In the genomic region with DNA sequence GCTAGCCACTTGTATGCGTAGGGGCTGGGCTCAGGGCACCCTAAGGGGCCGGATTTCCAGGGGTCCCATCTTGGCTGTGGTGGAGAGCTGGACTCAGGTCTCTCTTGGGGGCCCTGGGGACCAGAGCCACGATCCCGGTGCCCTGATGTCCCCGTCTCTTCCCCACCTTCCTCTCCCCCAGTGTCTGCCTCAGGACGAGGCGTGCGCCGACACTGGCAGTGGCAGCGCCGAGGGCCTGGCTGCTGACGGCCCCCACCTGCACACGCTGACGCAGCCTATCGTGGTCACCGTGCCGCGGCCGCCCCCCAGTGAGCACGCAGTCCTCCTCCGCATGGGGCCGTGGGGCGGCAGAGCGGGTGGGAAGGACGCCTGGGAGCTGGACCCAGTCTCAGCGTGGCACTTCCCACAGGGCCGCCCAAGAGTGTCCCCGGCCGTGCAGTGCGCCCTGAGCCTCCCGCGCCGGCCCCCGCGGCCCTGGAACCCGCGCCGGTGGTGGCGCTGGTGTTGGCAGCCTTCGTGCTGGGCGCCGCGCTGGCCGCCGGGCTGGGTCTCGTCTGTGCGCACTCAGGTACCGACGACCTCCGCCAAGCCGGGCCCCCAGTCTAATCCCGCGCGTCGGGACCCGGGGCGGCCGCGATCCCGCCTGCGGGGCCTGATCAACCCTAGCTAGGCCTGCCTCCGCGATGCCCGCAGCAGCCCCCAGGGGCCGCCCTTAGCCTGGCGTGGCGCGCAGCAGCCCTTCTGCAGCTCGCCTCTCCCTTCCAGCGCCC, we compare ENCODE assay signal across 7 cellular contexts. TPM values are rescaled to one million over a fixed set of nuclear protein-coding genes. Genes with fewer than 3 reads are reported as not detected.
DNase-seq lines count a peak whose midpoint lies in the region; ATAC-seq and TF ChIP-seq lines count a peak whose summit lies in the region.

No MANE protein-coding gene starts in this region.

- H3K36me3 ChIP-seq in esophagus (ENCODE audit: control insufficient read depth in 2 of 2, insufficient read depth in 2 of 2, low read length in 1 of 2) = peaks cover 0 to 15% of the 10 kb centered on the region in 2 donors
- peaks cover 13% of the 10 kb centered on the region for H3K36me3 ChIP-seq in neuron (ENCODE audit: insufficient read depth, low read length)

- H3K4me3 Mint-ChIP-seq in activated T-cell treated with anti-CD3 and anti-CD28 coated beads, Interleukin-2, amount 50 U/mL, for 72 hours = peak overlapping the region; percentile 79 to 84

- peaks cover 1 to 9% of the 10 kb centered on the region in 2 donors for H3K36me3 Mint-ChIP-seq in activated T-cell treated with anti-CD3 and anti-CD28 coated beads, Interleukin-2, amount 50 U/mL, for 72 hours (ENCODE audit: insufficient read depth in 2 of 2)

- no peak overlapping the region for H3K27ac Mint-ChIP-seq in activated T-cell treated with anti-CD3 and anti-CD28 coated beads, Interleukin-2, amount 50 U/mL, for 72 hours

- H3K9me3 Mint-ChIP-seq in activated T-cell treated with anti-CD3 and anti-CD28 coated beads, Interleukin-2, amount 50 U/mL, for 72 hours = no peaks in the 10 kb centered on the region

- H3K27me3 ChIP-seq in esophagus (ENCODE audit: control insufficient read depth in 1 of 2, insufficient read depth in 2 of 2, low read length in 2 of 2) = peaks cover 0 to 13% of the 10 kb centered on the region in 2 donors
- H3K27me3 ChIP-seq in neuron (ENCODE audit: insufficient read depth, low read length) = peaks cover 24% of the 10 kb centered on the region

- peak overlapping the region; percentile 9 for H2AFZ ChIP-seq in neuron (ENCODE audit: low read depth, low read length)

- TF ChIP-seq CTCF in GM13976 (IDR thresholded peaks at IDR 0.05; ENCODE audit: borderline replicate concordance, control extremely low read depth, extremely low read depth, insufficient read depth, missing control alignments) = peak; percentile 38

- peaks cover 31% of the 10 kb centered on the region for H3K4me1 Mint-ChIP-seq in activated T-cell treated with anti-CD3 and anti-CD28 coated beads, Interleukin-2, amount 50 U/mL, for 72 hours (ENCODE audit: low read depth)

- H3K4me3 ChIP-seq in esophagus (ENCODE audit: low read depth in 1 of 2, low read length in 2 of 2) = peak overlapping the region; percentile 17 to 24
- H3K4me3 ChIP-seq in neuron (ENCODE audit: low read length) = peak overlapping the region; percentile 10

- H3K27me3 Mint-ChIP-seq in activated T-cell treated with anti-CD3 and anti-CD28 coated beads, Interleukin-2, amount 50 U/mL, for 72 hours (ENCODE audit: low read depth) = peaks cover 28% of the 10 kb centered on the region

- H3K4me1 ChIP-seq in esophagus (ENCODE audit: control insufficient read depth in 2 of 2, insufficient read depth in 2 of 2, low read length in 1 of 2) (peaks cover 10 to 36% of the 10 kb centered on the region in 2 donors), neuron (ENCODE audit: insufficient read depth, low read length) (peaks cover 38% of the 10 kb centered on the region)

- in situ Hi-C loops in GM13976 (cut with MboI; ENCODE audit: low sequenced_read_pairs, unreplicated experiment) = no loop called here

- ATAC-seq in activated T-cell treated with anti-CD3 and anti-CD28 coated beads, Interleukin-2, amount 50 U/mL, for 72 hours (replicated peaks in 1 of 2) = peak; percentile 46 to 47
- no peak for ATAC-seq in GM19452 (IDR thresholded peaks at IDR 0.05; ENCODE audit: unreplicated experiment)

- DNase-seq in GM13976 (ENCODE audit: low spot score) (peak; percentile 75), NCI-H69 (lab: John Stamatoyannopoulos, UW) (peak; percentile 76), NCI-H2196 (lab: John Stamatoyannopoulos, UW; ENCODE audit: unreplicated experiment) (no peak)
- peak; percentile 83 for DNase-seq in activated T-cell treated with anti-CD3 and anti-CD28 coated beads, Interleukin-2, amount 50 U/mL, for 72 hours

- peaks cover 0 to 3% of the 10 kb centered on the region in 2 donors for H3K9me3 ChIP-seq in esophagus (ENCODE audit: control insufficient read depth in 2 of 2, insufficient read depth in 1 of 2, low read depth in 1 of 2, low read length in 1 of 2)
- H3K9me3 ChIP-seq in neuron (ENCODE audit: low read length) = no peaks in the 10 kb centered on the region

- H3K27ac ChIP-seq in esophagus (ENCODE audit: low read depth in 2 of 2, low read length in 1 of 2) = peak overlapping the region in 1 of 2 donors; percentile 49

- 1% methylated on average over 69 to 70 of the region's 70 CpGs for WGBS in esophagus, 2 donors

RNA-seq across cellular contexts. Expression of a gene that starts 2.7 kb away (rescaled TPM):
- 10 to 100 TPM; 23.7 to 25.5 TPM for total RNA-seq in activated T-cell treated with anti-CD3 and anti-CD28 coated beads, Interleukin-2, amount 50 U/mL, for 72 hours
- 10 to 100 TPM in 1 of 2 donors, 1 to 10 TPM in 1; 5.6 to 11.3 TPM for polyA plus RNA-seq in esophagus

RNA-seq across cellular contexts. Expression of a gene that starts 2.8 kb away (rescaled TPM):
- total RNA-seq in activated T-cell treated with anti-CD3 and anti-CD28 coated beads, Interleukin-2, amount 50 U/mL, for 72 hours = 1 to 10 TPM; 7.4 to 9.7 TPM
- polyA plus RNA-seq in esophagus = under 1 TPM in 1 of 2 donors, not detected in 1; 0.08 TPM

RNA-seq across cellular contexts. Expression of a gene that starts 8.5 kb away (rescaled TPM):
- under 1 TPM; 0.50 to 0.63 TPM for total RNA-seq in activated T-cell treated with anti-CD3 and anti-CD28 coated beads, Interleukin-2, amount 50 U/mL, for 72 hours
- polyA plus RNA-seq in esophagus = 1 to 10 TPM; 1.4 to 3.0 TPM

RNA-seq across cellular contexts. Expression of a gene that starts 13.8 kb away (rescaled TPM):
- 10 to 100 TPM; 40.2 to 40.3 TPM for total RNA-seq in activated T-cell treated with anti-CD3 and anti-CD28 coated beads, Interleukin-2, amount 50 U/mL, for 72 hours
- 10 to 100 TPM; 12.8 to 35.1 TPM for polyA plus RNA-seq in esophagus

RNA-seq across cellular contexts. Expression of a gene that starts 26.0 kb away (rescaled TPM):
- 100 to 1,000 TPM in 1 of 2 donors, 10 to 100 TPM in 1; 91.2 to 112 TPM for total RNA-seq in activated T-cell treated with anti-CD3 and anti-CD28 coated beads, Interleukin-2, amount 50 U/mL, for 72 hours
- 10 to 100 TPM; 42.1 to 53.4 TPM for polyA plus RNA-seq in esophagus
